Comparison of ENCODE assay signal across 8 cellular contexts in the genomic region with DNA sequence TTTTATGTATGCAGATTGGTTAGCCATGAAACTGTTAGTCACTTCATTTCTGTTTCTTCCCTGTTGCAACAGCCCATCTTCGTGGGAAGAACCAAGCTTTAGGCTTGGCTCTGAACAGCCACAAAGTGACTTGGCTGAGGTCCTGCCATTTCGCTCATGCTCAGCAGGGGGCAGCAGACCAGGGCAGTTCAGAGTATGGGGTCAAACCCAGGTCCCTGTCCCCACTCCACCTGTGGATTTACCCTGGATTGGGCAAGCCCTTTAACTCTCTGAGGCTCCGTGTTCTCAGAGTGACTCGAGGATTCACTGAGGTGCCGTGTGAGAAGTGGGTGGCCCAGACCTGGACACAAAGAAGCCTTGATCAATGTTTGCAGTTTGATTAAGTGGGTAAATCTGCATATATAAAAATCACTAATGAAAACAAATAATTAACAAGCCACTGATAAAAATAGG.
DNase-seq lines count a peak whose midpoint lies in the region; ATAC-seq and TF ChIP-seq lines count a peak whose summit lies in the region.

No MANE protein-coding gene starts in this region.

- in situ Hi-C loops in brain microvascular endothelial cell (cut with HindIII; ENCODE audit: low pct_ligation_motif_present, low sequenced_read_pairs), result no loop called here

- no peak overlapping the region for H3K27ac Mint-ChIP-seq in T-helper 2 cell treated with Interferon-gamma antibody and Interleukin-4, amounts not matched to agents 5 μg/mL and 100 μg/mL, for 36 hours
- no peak overlapping the region for H3K27ac Mint-ChIP-seq in stimulated activated naive B cell treated with anti-CD40 and anti-IgM and Interleukin-4, amounts not matched to agents 10 μg/mL and 1 μg/mL and 100 μg/mL, for 72 hours

- H3K9me3 Mint-ChIP-seq in T-helper 2 cell treated with Interferon-gamma antibody and Interleukin-4, amounts not matched to agents 5 μg/mL and 100 μg/mL, for 36 hours, result no peaks in the 10 kb centered on the region
- no peaks in the 10 kb centered on the region for H3K9me3 Mint-ChIP-seq in stimulated activated naive B cell treated with anti-CD40 and anti-IgM and Interleukin-4, amounts not matched to agents 10 μg/mL and 1 μg/mL and 100 μg/mL, for 72 hours

- peaks cover 40% of the 10 kb centered on the region for H3K36me3 Mint-ChIP-seq in T-helper 2 cell treated with Interferon-gamma antibody and Interleukin-4, amounts not matched to agents 5 μg/mL and 100 μg/mL, for 36 hours (ENCODE audit: low read depth)
- peaks cover 44 to 59% of the 10 kb centered on the region in 2 donors for H3K36me3 Mint-ChIP-seq in stimulated activated naive B cell treated with anti-CD40 and anti-IgM and Interleukin-4, amounts not matched to agents 10 μg/mL and 1 μg/mL and 100 μg/mL, for 72 hours

- H3K27me3 ChIP-seq in brain microvascular endothelial cell (replicated peaks), result no peaks in the 10 kb centered on the region

- peaks cover 78% of the 10 kb centered on the region for H3K36me3 ChIP-seq in brain microvascular endothelial cell (replicated peaks)

- no peaks in the 10 kb centered on the region for H3K27me3 Mint-ChIP-seq in T-helper 2 cell treated with Interferon-gamma antibody and Interleukin-4, amounts not matched to agents 5 μg/mL and 100 μg/mL, for 36 hours (ENCODE audit: low read depth)
- H3K27me3 Mint-ChIP-seq in stimulated activated naive B cell treated with anti-CD40 and anti-IgM and Interleukin-4, amounts not matched to agents 10 μg/mL and 1 μg/mL and 100 μg/mL, for 72 hours, result no peaks in the 10 kb centered on the region

- no peak overlapping the region for H3K4me3 ChIP-seq in brain microvascular endothelial cell (ENCODE audit: low read depth, low read length)

- H3K4me1 Mint-ChIP-seq in T-helper 2 cell treated with Interferon-gamma antibody and Interleukin-4, amounts not matched to agents 5 μg/mL and 100 μg/mL, for 36 hours (ENCODE audit: low read depth), result peaks cover 5% of the 10 kb centered on the region
- H3K4me1 Mint-ChIP-seq in stimulated activated naive B cell treated with anti-CD40 and anti-IgM and Interleukin-4, amounts not matched to agents 10 μg/mL and 1 μg/mL and 100 μg/mL, for 72 hours, result no peaks in the 10 kb centered on the region

- DNase-seq in COLO829 (ENCODE audit: low spot score) (peak; percentile 49), HuH-7.5 (ENCODE audit: low spot score) (peak; percentile 86), brain microvascular endothelial cell (peak; percentile 43), kidney tubule cell (ENCODE audit: low spot score) (peak; percentile 39)
- peak; percentile 37 for DNase-seq in T-helper 2 cell treated with Interferon-gamma antibody and Interleukin-4, amounts not matched to agents 5 μg/mL and 100 μg/mL, for 36 hours (ENCODE audit: low spot score)
- DNase-seq in stimulated activated naive B cell treated with anti-CD40 and anti-IgM and Interleukin-4, amounts not matched to agents 10 μg/mL and 1 μg/mL and 100 μg/mL, for 72 hours, result no peak

- peak; percentile 64 to 65 for ATAC-seq in stimulated activated naive B cell treated with anti-CD40 and anti-IgM and Interleukin-4, amounts not matched to agents 10 μg/mL and 1 μg/mL and 100 μg/mL, for 72 hours (replicated peaks)
- ATAC-seq in GM19023 (IDR thresholded peaks at IDR 0.05; ENCODE audit: unreplicated experiment) (no peak), GM21360 (IDR thresholded peaks at IDR 0.05; ENCODE audit: unreplicated experiment) (no peak)

- TF ChIP-seq CTCF in brain microvascular endothelial cell (IDR thresholded peaks at IDR 0.05; ENCODE audit: low read depth, low read length, missing control alignments), result peak; percentile 96

- H3K27ac ChIP-seq in brain microvascular endothelial cell, result no peak overlapping the region

- H3K4me3 Mint-ChIP-seq in T-helper 2 cell treated with Interferon-gamma antibody and Interleukin-4, amounts not matched to agents 5 μg/mL and 100 μg/mL, for 36 hours, result no peak overlapping the region
- H3K4me3 Mint-ChIP-seq in stimulated activated naive B cell treated with anti-CD40 and anti-IgM and Interleukin-4, amounts not matched to agents 10 μg/mL and 1 μg/mL and 100 μg/mL, for 72 hours, result no peak overlapping the region

Comparison
In these comparisons a context has a peak if more than half of its experiments do, and no peak if none do; other contexts are left out.
1. ATAC-seq: peak in stimulated activated naive B cell treated with anti-CD40 and anti-IgM and Interleukin-4, amounts not matched to agents 10 μg/mL and 1 μg/mL and 100 μg/mL, for 72 hours (2 of 2); none in GM19023 (single experiment) and GM21360 (single experiment).